ENCODE assay signal across 15 cellular contexts in the genomic region with DNA sequence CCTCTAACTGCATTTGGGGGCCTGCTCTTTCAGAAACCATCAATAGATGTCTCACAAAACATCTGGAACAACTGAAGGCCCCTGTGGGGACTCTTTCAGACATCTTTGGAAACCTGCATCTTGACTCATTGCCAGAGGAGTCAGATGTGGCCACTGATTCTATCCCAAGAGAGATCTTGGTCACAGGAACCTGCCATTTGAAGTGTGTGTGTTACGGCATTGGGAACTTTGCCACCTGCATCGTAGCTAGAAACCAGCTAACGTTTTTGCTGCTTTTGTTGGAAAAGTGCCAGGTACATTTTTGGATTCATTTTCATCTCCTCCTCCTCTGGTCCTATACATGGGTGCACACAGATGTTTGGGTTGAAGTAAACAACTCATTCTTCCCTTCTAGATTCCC.
"Had no signal": no experiment of that assay in that cellular context is flagged by ENCODE, and none has a peak within 500 bp of the region (broad histone marks: within the 10 kb centered on the region; RNA-seq: fewer than 3 reads in every experiment).

No MANE protein-coding gene starts in this region.

- H3K9me3 ChIP-seq: lower lobe of right lung, mucosa of descending colon, right atrium auricular region, suprapubic skin, upper lobe of left lung had no signal

- H3K27ac ChIP-seq: lower lobe of right lung, right atrium auricular region, suprapubic skin, upper lobe of left lung had no signal

- DNase-seq: activated CD4-positive, CD25-positive, alpha-beta regulatory T cell; activated CD8-positive, alpha-beta memory T cell treated with anti-CD3 and anti-CD28 coated beads, Interleukin-2, amount 10 ng/mL, durations not matched to agents 7 days and 5 days; activated naive CD4-positive, alpha-beta T cell treated with anti-CD3 and anti-CD28 coated beads, Interleukin-2, amount 50 U/mL, for 16 hours; amygdala; left cardiac atrium; lower lobe of right lung; mucosa of descending colon; naive thymus-derived CD8-positive, alpha-beta T cell; nucleus accumbens; upper lobe of left lung had no signal

- H3K27me3 Mint-ChIP-seq: activated CD8-positive, alpha-beta memory T cell treated with anti-CD3 and anti-CD28 coated beads, Interleukin-2, amount 10 ng/mL, durations not matched to agents 7 days and 5 days; central memory CD8-positive, alpha-beta T cell; naive thymus-derived CD8-positive, alpha-beta T cell had no signal

- H3K4me3 ChIP-seq: lower lobe of right lung, mucosa of descending colon, right atrium auricular region, skin epidermis, suprapubic skin, upper lobe of left lung had no signal

- ATAC-seq: activated CD8-positive, alpha-beta memory T cell treated with anti-CD3 and anti-CD28 coated beads, Interleukin-2, amount 10 ng/mL, durations not matched to agents 7 days and 5 days; left cardiac atrium; lower lobe of right lung; mucosa of descending colon; naive thymus-derived CD8-positive, alpha-beta T cell had no signal

- H3K9me3 Mint-ChIP-seq: central memory CD8-positive, alpha-beta T cell; naive thymus-derived CD8-positive, alpha-beta T cell had no signal

- H3K27me3 ChIP-seq: right atrium auricular region, suprapubic skin, upper lobe of left lung had no signal

- H3K4me3 Mint-ChIP-seq: activated CD8-positive, alpha-beta memory T cell treated with anti-CD3 and anti-CD28 coated beads, Interleukin-2, amount 10 ng/mL, durations not matched to agents 7 days and 5 days; central memory CD8-positive, alpha-beta T cell; naive thymus-derived CD8-positive, alpha-beta T cell had no signal

- H3K27ac Mint-ChIP-seq: activated CD8-positive, alpha-beta memory T cell treated with anti-CD3 and anti-CD28 coated beads, Interleukin-2, amount 10 ng/mL, durations not matched to agents 7 days and 5 days; brain had no signal
